22 cellular contexts compared by ENCODE assay signal in the genomic region with DNA sequence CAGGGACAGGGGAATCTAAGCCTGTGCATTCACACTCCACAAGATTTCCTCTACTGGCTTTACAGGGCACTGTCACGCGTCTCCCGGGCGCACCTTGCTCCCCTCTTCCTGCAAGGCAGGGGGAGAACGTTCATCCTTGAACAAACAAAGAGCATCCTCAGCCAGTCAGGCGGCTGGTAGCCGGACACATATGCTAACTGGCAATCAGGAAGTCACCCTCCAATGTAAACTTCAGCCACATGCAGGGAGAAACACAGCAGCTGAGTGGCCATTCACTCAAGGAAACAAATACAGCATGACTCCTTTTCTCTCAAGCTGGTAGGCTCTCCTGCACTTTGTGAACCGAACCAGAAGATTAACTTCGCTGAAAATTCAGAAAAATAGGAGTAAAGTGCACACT.
"Had no signal": no experiment of that assay in that cellular context is flagged by ENCODE, and none has a peak within 500 bp of the region (broad histone marks: within the 10 kb centered on the region; RNA-seq: fewer than 3 reads in every experiment).

No MANE protein-coding gene starts in this region.

- H3K27me3 ChIP-seq: cardiac muscle cell, esophagus muscularis mucosa, gastroesophageal sphincter, heart left ventricle, right atrium auricular region, testis, upper lobe of left lung had no signal

- H3K4me3 ChIP-seq: cardiac muscle cell, esophagus muscularis mucosa, gastroesophageal sphincter, heart left ventricle, left ventricle myocardium inferior, prostate gland, right atrium auricular region, testis, upper lobe of left lung had no signal

- H3K9me3 Mint-ChIP-seq: activated CD4-positive, alpha-beta T cell treated with anti-CD3 and anti-CD28 coated beads, Interleukin-2, amount 10 ng/mL, durations not matched to agents 24 days and 14 days; activated naive CD8-positive, alpha-beta T cell treated with anti-CD3 and anti-CD28 coated beads, Interleukin-2, amount 10 ng/mL, durations not matched to agents 7 days and 5 days; activated T-cell treated with anti-CD3 and anti-CD28 coated beads, Interleukin-2, amount 50 U/mL, for 24 hours; activated T-helper 2 cell treated with anti-CD3 and anti-CD28 coated beads, Interferon-gamma antibody, Interleukin-2, Interleukin-4, amounts not matched to agents 10 μg/mL and 5 μg/mL and 100 μg/mL, durations not matched to agents 14 hours and 24 hours and 36 hours; dendritic cell treated with granulocyte-macrophage colony-stimulating factor and Interleukin-4, amounts not matched to agents 40 ng/mL and 50 ng/mL, for 4 days; stimulated activated effector memory CD8-positive, alpha-beta T cell treated with anti-CD3 and anti-CD28 coated beads, Interleukin-12 subunit alpha, Interleukin-12 subunit beta, amount 100 ng/mL, for 72 hours had no signal

- H3K27ac ChIP-seq: cardiac muscle cell, esophagus muscularis mucosa, gastroesophageal sphincter, heart left ventricle, left ventricle myocardium inferior, prostate gland, right atrium auricular region, testis, upper lobe of left lung had no signal

- H3K9me3 ChIP-seq: left ventricle myocardium inferior, prostate gland, testis, upper lobe of left lung had no signal

- DNase-seq: activated CD4-positive, alpha-beta T cell treated with anti-CD3 and anti-CD28 coated beads, Interleukin-2, amount 10 ng/mL, durations not matched to agents 24 days and 14 days; activated CD8-positive, alpha-beta T cell treated with anti-CD3 and anti-CD28 coated beads, Interleukin-2, amount 10 ng/mL, durations not matched to agents 7 days and 5 days; activated naive CD4-positive, alpha-beta T cell treated with Interleukin-2 at 50 U/mL for 16 hours; activated naive CD8-positive, alpha-beta T cell treated with anti-CD3 and anti-CD28 coated beads, Interleukin-2, amount 10 ng/mL, durations not matched to agents 7 days and 5 days; activated T-cell treated with anti-CD3 and anti-CD28 coated beads, Interleukin-2, amount 50 U/mL, for 24 hours; amygdala; effector memory CD4-positive, alpha-beta T cell; heart left ventricle; left ventricle myocardium inferior; stimulated activated CD4-positive, alpha-beta T cell treated with anti-CD3 and anti-CD28 coated beads, Interleukin-15, amount 100 ng/mL, for 24 hours; stimulated activated CD4-positive, alpha-beta T cell treated with anti-CD3 and anti-CD28 coated beads, Interleukin-2, amount 100 ng/mL, for 48 hours; T-helper 9 cell; testis had no signal

- H3K27ac Mint-ChIP-seq: activated CD4-positive, alpha-beta T cell treated with anti-CD3 and anti-CD28 coated beads, Interleukin-2, amount 10 ng/mL, durations not matched to agents 24 days and 14 days; activated CD8-positive, alpha-beta T cell treated with anti-CD3 and anti-CD28 coated beads, Interleukin-2, amount 10 ng/mL, durations not matched to agents 7 days and 5 days; activated naive CD8-positive, alpha-beta T cell treated with anti-CD3 and anti-CD28 coated beads, Interleukin-2, amount 10 ng/mL, durations not matched to agents 7 days and 5 days; activated T-cell treated with anti-CD3 and anti-CD28 coated beads, Interleukin-2, amount 50 U/mL, for 24 hours; activated T-helper 2 cell treated with anti-CD3 and anti-CD28 coated beads, Interferon-gamma antibody, Interleukin-2, Interleukin-4, amounts not matched to agents 10 μg/mL and 5 μg/mL and 100 μg/mL, durations not matched to agents 14 hours and 24 hours and 36 hours; dendritic cell treated with granulocyte-macrophage colony-stimulating factor and Interleukin-4, amounts not matched to agents 40 ng/mL and 50 ng/mL, for 4 days; stimulated activated effector memory CD8-positive, alpha-beta T cell treated with anti-CD3 and anti-CD28 coated beads, Interleukin-12 subunit alpha, Interleukin-12 subunit beta, amount 100 ng/mL, for 72 hours had no signal

- ATAC-seq: activated CD8-positive, alpha-beta T cell treated with anti-CD3 and anti-CD28 coated beads, Interleukin-2, amount 10 ng/mL, durations not matched to agents 7 days and 5 days; gastroesophageal sphincter; heart left ventricle; stimulated activated effector memory CD8-positive, alpha-beta T cell treated with anti-CD3 and anti-CD28 coated beads, Interleukin-12 subunit alpha, Interleukin-12 subunit beta, amount 100 ng/mL, for 72 hours had no signal

- H3K4me1 ChIP-seq: testis had no signal

- H3K36me3 Mint-ChIP-seq: activated naive CD8-positive, alpha-beta T cell treated with anti-CD3 and anti-CD28 coated beads, Interleukin-2, amount 10 ng/mL, durations not matched to agents 7 days and 5 days; stimulated activated effector memory CD8-positive, alpha-beta T cell treated with anti-CD3 and anti-CD28 coated beads, Interleukin-12 subunit alpha, Interleukin-12 subunit beta, amount 100 ng/mL, for 72 hours had no signal

- H3K4me3 Mint-ChIP-seq: activated CD4-positive, alpha-beta T cell treated with anti-CD3 and anti-CD28 coated beads, Interleukin-2, amount 10 ng/mL, durations not matched to agents 24 days and 14 days; activated CD8-positive, alpha-beta T cell treated with anti-CD3 and anti-CD28 coated beads, Interleukin-2, amount 10 ng/mL, durations not matched to agents 7 days and 5 days; activated naive CD8-positive, alpha-beta T cell treated with anti-CD3 and anti-CD28 coated beads, Interleukin-2, amount 10 ng/mL, durations not matched to agents 7 days and 5 days; activated T-cell treated with anti-CD3 and anti-CD28 coated beads, Interleukin-2, amount 50 U/mL, for 24 hours; dendritic cell treated with granulocyte-macrophage colony-stimulating factor and Interleukin-4, amounts not matched to agents 40 ng/mL and 50 ng/mL, for 4 days; stimulated activated effector memory CD8-positive, alpha-beta T cell treated with anti-CD3 and anti-CD28 coated beads, Interleukin-12 subunit alpha, Interleukin-12 subunit beta, amount 100 ng/mL, for 72 hours had no signal

- H3K36me3 ChIP-seq: cardiac muscle cell, gastroesophageal sphincter, left ventricle myocardium inferior, prostate gland, upper lobe of left lung had no signal
